In genomic region chr22:24758164-24758799, GRCh38 we compare ENCODE assay signal across 8 cellular contexts. TPM values are rescaled to one million over a fixed set of nuclear protein-coding genes. Genes with fewer than 3 reads are reported as not detected.
A peak's percentile ranks its signal among the peaks of the same experiment; 100 is the strongest.
DNase-seq lines count a peak whose midpoint lies in the region; ATAC-seq and TF ChIP-seq lines count a peak whose summit lies in the region.

No MANE protein-coding gene starts in this region.

- TF ChIP-seq CTCF in NB4 (IDR thresholded peaks at IDR 0.05; ENCODE audit: low read depth, low read length) (peak; percentile 62), suprapubic skin (IDR thresholded peaks at IDR 0.05) (peak; percentile 68 to 73)

- H3K27ac ChIP-seq in naive thymus-derived CD4-positive, alpha-beta T cell (ENCODE audit: low read depth, low read length), result no peak overlapping the region
- H3K27ac ChIP-seq in suprapubic skin, result no peak overlapping the region

- no peaks in the 10 kb centered on the region for H3K4me1 ChIP-seq in naive thymus-derived CD4-positive, alpha-beta T cell (ENCODE audit: control insufficient read depth in 2 of 2, insufficient read depth in 2 of 2, low read length in 2 of 2)
- no peaks in the 10 kb centered on the region for H3K4me1 ChIP-seq in suprapubic skin

- H3K4me3 ChIP-seq in NB4 (ENCODE audit: low read depth, low read length) (no peak overlapping the region), suprapubic skin (no peak overlapping the region)
- no peak overlapping the region for H3K4me3 ChIP-seq in naive thymus-derived CD4-positive, alpha-beta T cell (ENCODE audit: low read length)

- 58% methylated on average over 12 of the region's 12 CpGs for WGBS in suprapubic skin

- ATAC-seq in effector memory CD8-positive, alpha-beta T cell (replicated peaks), result no peak
- peak; percentile 51 for ATAC-seq in naive thymus-derived CD4-positive, alpha-beta T cell
- ATAC-seq in HG03175 (IDR thresholded peaks at IDR 0.05; ENCODE audit: unreplicated experiment), result no peak

- intact Hi-C loops in activated CD4-positive, alpha-beta T cell treated with anti-CD3 and anti-CD28 coated beads, Interleukin-2, amount 10 ng/mL, durations not matched to agents 24 days and 14 days (cut with micrococcal nuclease), result loop anchor here (10.0 kb wide), 1 partner anchor 103 kb away; no protein-coding TSS in a partner anchor
- intact Hi-C loops in naive thymus-derived CD4-positive, alpha-beta T cell (cut with micrococcal nuclease), result loop anchor here (1.0 to 10.0 kb wide), 3 partner anchors 131 to 233 kb away; partner anchors contain the start of gene GGT1 (in 1 of the 2)

- DNase-seq in NCI-H446 (lab: John Stamatoyannopoulos, UW) (peak; percentile 58 to 64), NCI-H446 treated with DMSO at 0.1 percent for 48 hours (lab: John Stamatoyannopoulos, UW) (no peak), NB4 (ENCODE audit: low read depth) (peak; percentile 61), suprapubic skin (ENCODE audit: low spot score in 2 of 2) (no peak)
- DNase-seq in activated CD4-positive, alpha-beta T cell treated with anti-CD3 and anti-CD28 coated beads, Interleukin-2, amount 10 ng/mL, durations not matched to agents 24 days and 14 days, result peak; percentile 88
- DNase-seq in effector memory CD8-positive, alpha-beta T cell, result peak; percentile 48 to 51 (median 51)
- peak; percentile 15 to 62 (median 44) for DNase-seq in naive thymus-derived CD4-positive, alpha-beta T cell

- no peak overlapping the region for H3K4me3 Mint-ChIP-seq in activated CD4-positive, alpha-beta T cell treated with anti-CD3 and anti-CD28 coated beads, Interleukin-2, amount 10 ng/mL, durations not matched to agents 24 days and 14 days
- no peak overlapping the region for H3K4me3 Mint-ChIP-seq in effector memory CD8-positive, alpha-beta T cell
- no peak overlapping the region for H3K4me3 Mint-ChIP-seq in naive thymus-derived CD4-positive, alpha-beta T cell

- no peaks in the 10 kb centered on the region for H3K9me3 Mint-ChIP-seq in activated CD4-positive, alpha-beta T cell treated with anti-CD3 and anti-CD28 coated beads, Interleukin-2, amount 10 ng/mL, durations not matched to agents 24 days and 14 days
- H3K9me3 Mint-ChIP-seq in effector memory CD8-positive, alpha-beta T cell, result no peaks in the 10 kb centered on the region
- no peaks in the 10 kb centered on the region for H3K9me3 Mint-ChIP-seq in naive thymus-derived CD4-positive, alpha-beta T cell

- no peaks in the 10 kb centered on the region for H3K36me3 ChIP-seq in naive thymus-derived CD4-positive, alpha-beta T cell (ENCODE audit: control insufficient read depth in 2 of 3, insufficient read depth in 3 of 3, low read length in 3 of 3)
- H3K36me3 ChIP-seq in suprapubic skin, result no peaks in the 10 kb centered on the region

- H3K27me3 Mint-ChIP-seq in activated CD4-positive, alpha-beta T cell treated with anti-CD3 and anti-CD28 coated beads, Interleukin-2, amount 10 ng/mL, durations not matched to agents 24 days and 14 days, result peaks cover 14% of the 10 kb centered on the region
- H3K27me3 Mint-ChIP-seq in effector memory CD8-positive, alpha-beta T cell, result no peaks in the 10 kb centered on the region
- H3K27me3 Mint-ChIP-seq in naive thymus-derived CD4-positive, alpha-beta T cell, result peaks cover 0 to 17% (median 0%) of the 10 kb centered on the region in 5 donors

- H3K36me3 Mint-ChIP-seq in activated CD4-positive, alpha-beta T cell treated with anti-CD3 and anti-CD28 coated beads, Interleukin-2, amount 10 ng/mL, durations not matched to agents 24 days and 14 days (ENCODE audit: low read depth), result no peaks in the 10 kb centered on the region
- no peaks in the 10 kb centered on the region for H3K36me3 Mint-ChIP-seq in effector memory CD8-positive, alpha-beta T cell (ENCODE audit: insufficient read depth)
- H3K36me3 Mint-ChIP-seq in naive thymus-derived CD4-positive, alpha-beta T cell, result no peaks in the 10 kb centered on the region

- no peak overlapping the region for H3K27ac Mint-ChIP-seq in activated CD4-positive, alpha-beta T cell treated with anti-CD3 and anti-CD28 coated beads, Interleukin-2, amount 10 ng/mL, durations not matched to agents 24 days and 14 days
- no peak overlapping the region for H3K27ac Mint-ChIP-seq in effector memory CD8-positive, alpha-beta T cell
- no peak overlapping the region for H3K27ac Mint-ChIP-seq in naive thymus-derived CD4-positive, alpha-beta T cell

- H3K9me3 ChIP-seq in naive thymus-derived CD4-positive, alpha-beta T cell (ENCODE audit: control insufficient read depth in 2 of 3, low read length in 3 of 3), result no peaks in the 10 kb centered on the region
- no peaks in the 10 kb centered on the region for H3K9me3 ChIP-seq in suprapubic skin

- no peaks in the 10 kb centered on the region for H3K27me3 ChIP-seq in naive thymus-derived CD4-positive, alpha-beta T cell (ENCODE audit: control insufficient read depth in 2 of 2, insufficient read depth in 2 of 2, low read length in 2 of 2)
- H3K27me3 ChIP-seq in suprapubic skin, result peaks cover 9% of the 10 kb centered on the region

- TF ChIP-seq POLR2A in NB4 (IDR thresholded peaks at IDR 0.05; ENCODE audit: extremely low read depth, insufficient read length), result no peak
- no peak for TF ChIP-seq POLR2A in suprapubic skin (IDR thresholded peaks at IDR 0.05)

- CTCF ChIA-PET in naive thymus-derived CD4-positive, alpha-beta T cell (lab: Charles Lee), result interaction anchor here (1.0 to 2.9 kb wide), 5 partner anchors 11 to 334 kb away, joined by 3 to 13 read pairs (median 4); no protein-coding TSS in a partner anchor

- no peaks in the 10 kb centered on the region for H3K4me1 Mint-ChIP-seq in activated CD4-positive, alpha-beta T cell treated with anti-CD3 and anti-CD28 coated beads, Interleukin-2, amount 10 ng/mL, durations not matched to agents 24 days and 14 days
- H3K4me1 Mint-ChIP-seq in effector memory CD8-positive, alpha-beta T cell (ENCODE audit: low read depth in 2 of 2), result no peaks in the 10 kb centered on the region
- H3K4me1 Mint-ChIP-seq in naive thymus-derived CD4-positive, alpha-beta T cell, result peaks cover 0 to 1% (median 0%) of the 10 kb centered on the region in 7 donors

- POLR2A ChIA-PET in naive thymus-derived CD4-positive, alpha-beta T cell (lab: Charles Lee), result no interaction called here

- TF ChIP-seq EP300 in suprapubic skin (IDR thresholded peaks at IDR 0.05), result no peak

RNA-seq across cellular contexts. Expression of gene PIWIL3, which starts 16.2 kb away (rescaled TPM):
- total RNA-seq in activated CD4-positive, alpha-beta T cell treated with anti-CD3 and anti-CD28 coated beads, Interleukin-2, amount 10 ng/mL, durations not matched to agents 24 days and 14 days, result not detected in 2 replicates
- not detected for total RNA-seq in naive thymus-derived CD4-positive, alpha-beta T cell
- not detected for polyA plus RNA-seq in naive thymus-derived CD4-positive, alpha-beta T cell
- total RNA-seq in suprapubic skin, result not detected

RNA-seq across cellular contexts. Expression of gene SGSM1, which starts 47.7 kb away (rescaled TPM):
- total RNA-seq in activated CD4-positive, alpha-beta T cell treated with anti-CD3 and anti-CD28 coated beads, Interleukin-2, amount 10 ng/mL, durations not matched to agents 24 days and 14 days, result 0.14 and 0.19 TPM in 2 replicates
- 1 to 10 TPM in 4 of 5 experiments, under 1 TPM in 1; 0.29 to 3.3 (median 2.9) TPM for total RNA-seq in naive thymus-derived CD4-positive, alpha-beta T cell
- polyA plus RNA-seq in naive thymus-derived CD4-positive, alpha-beta T cell, result under 1 TPM; 0.43 to 0.52 TPM
- total RNA-seq in suprapubic skin, result 1 to 10 TPM; 1.7 to 6.3 (median 3.7) TPM

Comparison
In these comparisons a context has a peak if more than half of its experiments do, and no peak if none do; other contexts are left out.
1. DNase-seq: peak in NCI-H446 (2 of 2), NB4 (single experiment), activated CD4-positive, alpha-beta T cell treated with anti-CD3 and anti-CD28 coated beads, Interleukin-2, amount 10 ng/mL, durations not matched to agents 24 days and 14 days (single experiment), effector memory CD8-positive, alpha-beta T cell (3 of 3) and naive thymus-derived CD4-positive, alpha-beta T cell (9 of 9); none in NCI-H446 treated with DMSO at 0.1 percent for 48 hours (single experiment) and suprapubic skin (0 of 2).